In genomic region chr6:25017932-25018581, GRCh38 we compare ENCODE assay signal across 8 cellular contexts.
A peak's percentile ranks its signal among the peaks of the same experiment; 100 is the strongest.
DNase-seq lines count a peak whose midpoint lies in the region; ATAC-seq and TF ChIP-seq lines count a peak whose summit lies in the region.

No MANE protein-coding gene starts in this region.

- no peak overlapping the region for H3K4me3 Mint-ChIP-seq in endodermal cell

- H3K4me1 ChIP-seq in endodermal cell (ENCODE audit: control insufficient read depth, insufficient read depth, low read length) (no peaks in the 10 kb centered on the region), mucosa of descending colon (ENCODE audit: low read depth) (no peaks in the 10 kb centered on the region)

- peak; percentile 96 for TF ChIP-seq CTCF in endodermal cell (conservative IDR thresholded peaks at IDR 0.05)
- peak; percentile 43 for TF ChIP-seq CTCF in mucosa of descending colon (IDR thresholded peaks at IDR 0.05)

- H3K4me3 ChIP-seq in H7 (ENCODE audit: insufficient read depth, low read depth, low read length) (no peak overlapping the region), endodermal cell (ENCODE audit: low read length) (no peak overlapping the region), mucosa of descending colon (no peak overlapping the region)

- H3K27me3 Mint-ChIP-seq in endodermal cell (ENCODE audit: insufficient read depth) = no peaks in the 10 kb centered on the region

- no peaks in the 10 kb centered on the region for H3K9me3 Mint-ChIP-seq in endodermal cell

- H3K36me3 ChIP-seq in H7 (replicated peaks; ENCODE audit: control insufficient read depth, insufficient read depth, low read length) (no peaks in the 10 kb centered on the region), endodermal cell (ENCODE audit: control insufficient read depth, insufficient read depth, low read length) (no peaks in the 10 kb centered on the region), mucosa of descending colon (ENCODE audit: low read depth) (no peaks in the 10 kb centered on the region)

- H3K9me3 ChIP-seq in endodermal cell (ENCODE audit: control insufficient read depth, low read length) = no peaks in the 10 kb centered on the region
- no peaks in the 10 kb centered on the region for H3K9me3 ChIP-seq in mucosa of descending colon

- peak; percentile 88 for ATAC-seq in mucosa of descending colon
- no peak for ATAC-seq in GM18909 (IDR thresholded peaks at IDR 0.05; ENCODE audit: poor library complexity, unreplicated experiment)

- 18 to 30% methylated on average over 5 to 7 of the region's 7 CpGs for WGBS in endodermal cell (ENCODE audit: insufficient coverage in 1 of 2, insufficient read length in 1 of 2), 2 experiments

- DNase-seq in DMS153 (lab: John Stamatoyannopoulos, UW) (peak; percentile 46), H7 (peak; percentile 73), NCI-H69 (lab: John Stamatoyannopoulos, UW) (peak; percentile 84), endodermal cell (peak; percentile 92), mucosa of descending colon (peak in 2 of 3 donors; percentile 71 to 76)
- peak; percentile 77 to 83 for DNase-seq in activated CD4-positive, alpha-beta T cell treated with anti-CD3 and anti-CD28 coated beads, Interleukin-2, amount 50 U/mL, for 48 hours
- DNase-seq in stimulated activated naive CD4-positive, alpha-beta T cell treated with Interleukin-2 at 50 U/mL for 16 hours (lab: John Stamatoyannopoulos, UW) = peak; percentile 75

- H3K27ac Mint-ChIP-seq in endodermal cell = peak overlapping the region; percentile 9

- H3K9ac ChIP-seq in endodermal cell (ENCODE audit: extremely low read depth, low read length, poor library complexity, severe bottlenecking) = no peak overlapping the region

- peaks cover 20% of the 10 kb centered on the region for H3K4me1 Mint-ChIP-seq in endodermal cell

- H3K36me3 Mint-ChIP-seq in endodermal cell (ENCODE audit: low read depth) = no peaks in the 10 kb centered on the region

- H3K27me3 ChIP-seq in H7 (ENCODE audit: control insufficient read depth, insufficient read depth, low read length) (no peaks in the 10 kb centered on the region), endodermal cell (ENCODE audit: control insufficient read depth, insufficient read depth, low read length, poor library complexity, severe bottlenecking) (no peaks in the 10 kb centered on the region)

- no peak overlapping the region for H3K27ac ChIP-seq in endodermal cell (ENCODE audit: low read depth, low read length)

- intact Hi-C loops in mucosa of descending colon (cut with DNase I, micrococcal nuclease) = no loop called here
